Comparison of ENCODE assay signal across 8 cellular contexts in genomic region chr11:72041364-72042058, GRCh38. TPM values are rescaled to one million over a fixed set of nuclear protein-coding genes. Genes with fewer than 3 reads are reported as not detected.
DNase-seq lines count a peak whose midpoint lies in the region; ATAC-seq, FAIRE-seq and TF ChIP-seq lines count a peak whose summit lies in the region.

No MANE protein-coding gene starts in this region.

- H2BK12ac ChIP-seq in H1 (ENCODE audit: low read depth, low read length) = peak overlapping the region; percentile 94

- FAIRE-seq in A549 (lab: Jason Lieb, UNC) = no peak
- FAIRE-seq in H1 (lab: Jason Lieb, UNC) = no peak

- H3K4me2 ChIP-seq in A549 = peak overlapping the region; percentile 98
- peak overlapping the region; percentile 73 to 92 for H3K4me2 ChIP-seq in H1 (ENCODE audit: insufficient read depth in 1 of 2, low read depth in 2 of 2, low read length in 2 of 2)

- H3K56ac ChIP-seq in H1 (replicated peaks; ENCODE audit: insufficient read length, low read depth, low read length) = peak overlapping the region; percentile 27

- peak overlapping the region; percentile 12 for H3K14ac ChIP-seq in H1 (ENCODE audit: insufficient read length)

- H3K27ac ChIP-seq in A549 = peak overlapping the region; percentile 93
- peak overlapping the region; percentile 92 for H3K27ac ChIP-seq in H1 (ENCODE audit: low read depth, low read length)
- H3K27ac ChIP-seq in lower lobe of right lung = peak overlapping the region; percentile 96

- 2% methylated on average over 22 of the region's 22 CpGs for WGBS in A549 (ENCODE audit: missing lambda C conversion rate)
- 29% methylated on average over 17 of the region's 22 CpGs; no CpG with 5 or more reads in 1 of the 2 experiments for WGBS in H1 (ENCODE audit: extremely low coverage in 1 of 2, insufficient coverage in 1 of 2, insufficient read length in 1 of 2, insufficient replicate concordance in 2 of 2, low coverage in 1 of 2, low lambda C conversion rate in 2 of 2, missing lambda C conversion rate in 1 of 2), 2 experiments

- peak overlapping the region; percentile 28; the same call in 1 of the 2 replicates for H2AK5ac ChIP-seq in H1 (ENCODE audit: low read depth, low read length)

- peak overlapping the region in 3 of 4 experiments; percentile 61 to 74 (median 70); a peak in 6 of 7 replicates for H3K9ac ChIP-seq in H1 (replicated peaks in 1 of 4; ENCODE audit: extremely low read depth in 1 of 4, low read depth in 3 of 4, low read length in 3 of 4)

- intact Hi-C loops in lower lobe of right lung (cut with DNase I) = loop anchor here (5.0 kb wide), 1 partner anchor 36 kb away; no protein-coding TSS in a partner anchor

- H3K23ac ChIP-seq in H1 (ENCODE audit: insufficient read length) = no peak overlapping the region

- H3K4ac ChIP-seq in H1 (replicated peaks; ENCODE audit: insufficient read length, low read depth, low read length) = no peak overlapping the region

- H4K91ac ChIP-seq in H1 (replicated peaks; ENCODE audit: insufficient read length, low read length) = peak overlapping the region; percentile 83

- H3K23me2 ChIP-seq in H1 (ENCODE audit: low read depth, low read length) = peaks cover 7% of the 10 kb centered on the region

- H4K20me1 ChIP-seq in H1 (replicated peaks in 1 of 2; ENCODE audit: control insufficient read depth in 1 of 2, insufficient read depth in 2 of 2, low read length in 2 of 2) = no peaks in the 10 kb centered on the region

- TF ChIP-seq CTCF in A549 (IDR thresholded peaks at IDR 0.05) (no peak), H1 (IDR thresholded peaks at IDR 0.05; ENCODE audit: control extremely low read depth in 1 of 3, insufficient read depth in 1 of 3, low read depth in 1 of 3, low read length in 3 of 3) (no peak), lower lobe of right lung (IDR thresholded peaks at IDR 0.05) (no peak)

- no peak overlapping the region for H2AFZ ChIP-seq in H1 (ENCODE audit: low read length)

- H2BK5ac ChIP-seq in H1 (ENCODE audit: low read depth, low read length) = peak overlapping the region; percentile 95

- H4K5ac ChIP-seq in H1 (ENCODE audit: insufficient read length, low read depth, low read length) = peak overlapping the region; percentile 85

- H3K79me1 ChIP-seq in H1 (ENCODE audit: low read depth, low read length) = peaks cover 18% of the 10 kb centered on the region

- H3K27me3 ChIP-seq in H1 (replicated peaks in 1 of 4; ENCODE audit: control insufficient read depth in 3 of 4, extremely low read depth in 1 of 4, insufficient read depth in 3 of 4, low read length in 3 of 4) (no peaks in the 10 kb centered on the region), lower lobe of right lung (ENCODE audit: low read depth) (no peaks in the 10 kb centered on the region)

- CTCF ChIA-PET in A549 (lab: Yijun Ruan, JAX) = interaction anchor here (0.7 to 10.4 kb wide), 5 partner anchors 10 to 373 kb away, joined by 3 to 123 read pairs (median 5); no protein-coding TSS in a partner anchor
- CTCF ChIA-PET in H1 (lab: Charles Lee; ENCODE audit: partially characterized antibody) = interaction anchor here (1.3 to 4.6 kb wide), 4 partner anchors 9 to 25 kb away, joined by 3 to 57 read pairs (median 4); no protein-coding TSS in a partner anchor

- H3K4me3 ChIP-seq in A549 (peak overlapping the region; percentile 64), H1 (ENCODE audit: extremely low read depth in 1 of 4, insufficient read depth in 2 of 4, low read depth in 3 of 4, low read length in 4 of 4) (peak overlapping the region; percentile 34 to 55 (median 42); a peak in 7 of 8 replicates), lower lobe of right lung (peak overlapping the region; percentile 57)

- POLR2A ChIA-PET in A549 (lab: Yijun Ruan, JAX) (interaction anchor here (1.0 to 1.8 kb wide), 3 partner anchors 10 to 37 kb away, joined by 3 to 8 read pairs (median 7); no protein-coding TSS in a partner anchor), H1 (lab: Charles Lee; ENCODE audit: partially characterized antibody) (interaction anchor here (1.2 to 4.8 kb wide), 10 partner anchors 7 to 59 kb away, joined by 3 to 33 read pairs (median 4); partner anchors contain the start of gene LRRC51)

- no peaks in the 10 kb centered on the region for H3K9me3 ChIP-seq in A549
- no peaks in the 10 kb centered on the region for H3K9me3 ChIP-seq in H1 (ENCODE audit: insufficient read depth in 2 of 2, low read depth in 1 of 2, low read length in 1 of 2)
- H3K9me3 ChIP-seq in lower lobe of right lung = no peaks in the 10 kb centered on the region

- H2BK120ac ChIP-seq in H1 (replicated peaks; ENCODE audit: low read depth, low read length) = no peak overlapping the region

- H3K4me1 ChIP-seq in A549 (peaks cover 36% of the 10 kb centered on the region), H1 (replicated peaks in 1 of 4; ENCODE audit: control insufficient read depth in 3 of 4, insufficient read depth in 4 of 4, low read length in 3 of 4) (peaks cover 29 to 36% (median 33%) of the 10 kb centered on the region in 4 experiments), lower lobe of right lung (peaks cover 51% of the 10 kb centered on the region)

- peak; percentile 57 to 65 for DNase-seq in A549 (ENCODE audit: low read depth in 1 of 2, low spot score in 1 of 2)
- peak; percentile 60 for DNase-seq in NCI-H345 treated with DMSO at 0.1 percent for 48 hours (lab: John Stamatoyannopoulos, UW; ENCODE audit: unreplicated experiment)
- DNase-seq in activated CD4-positive, alpha-beta T cell treated with anti-CD3 and anti-CD28 coated beads, Interleukin-2, amount 50 U/mL, for 48 hours = peak; percentile 39 to 52
- peak in 1 of 2 experiments; percentile 61 for DNase-seq in H1 (ENCODE audit: low read depth in 1 of 2, low spot score in 2 of 2)
- DNase-seq in lower lobe of right lung = peak; percentile 79
- DNase-seq in stimulated activated CD4-positive, alpha-beta T cell treated with anti-CD3 and anti-CD28 coated beads, TNF-alpha, amount 100 ng/mL, for 24 hours (ENCODE audit: low read depth in 3 of 3) = peak in 2 of 3 experiments; percentile 13 to 24

- TF ChIP-seq POLR2A in A549 (IDR thresholded peaks at IDR 0.05; ENCODE audit: low read length) (peak; percentile 40; the same call in 1 of the 2 replicates), GM19099 (IDR thresholded peaks at IDR 0.05; ENCODE audit: extremely low read depth, insufficient read length, low read depth) (peak; percentile 61), H1 (IDR thresholded peaks at IDR 0.05; ENCODE audit: control extremely low read depth in 1 of 2, low read depth in 2 of 2, low read length in 2 of 2) (peak; percentile 21 to 62; a peak in 2 of 3 replicates)

- H3K79me2 ChIP-seq in H1 (ENCODE audit: control insufficient read depth in 1 of 2, insufficient read depth in 2 of 2, low read length in 2 of 2) = peaks cover 10 to 72% of the 10 kb centered on the region in 2 experiments; a peak in 3 of 4 replicates

- H2BK20ac ChIP-seq in H1 (ENCODE audit: low read length) = peak overlapping the region; percentile 80

- no peaks in the 10 kb centered on the region for H3K36me3 ChIP-seq in H1 (ENCODE audit: control insufficient read depth in 2 of 4, insufficient read depth in 4 of 4, low read length in 3 of 4)
- no peaks in the 10 kb centered on the region for H3K36me3 ChIP-seq in lower lobe of right lung

- TF ChIP-seq EP300 in A549 (IDR thresholded peaks at IDR 0.05) (no peak), H1 (IDR thresholded peaks at IDR 0.05; ENCODE audit: borderline replicate concordance in 1 of 2, low read depth in 2 of 2, low read length in 2 of 2) (no peak)

- TF ChIP-seq RAD21 in A549 (conservative IDR thresholded peaks at IDR 0.05 in 1 of 2, IDR thresholded peaks at IDR 0.05 in 1 of 2) (no peak), H1 (IDR thresholded peaks at IDR 0.05 in 1 of 2, conservative IDR thresholded peaks at IDR 0.05 in 1 of 2; ENCODE audit: low read depth in 2 of 2, low read length in 2 of 2) (no peak)

- peak overlapping the region; percentile 96 for H3K18ac ChIP-seq in H1 (ENCODE audit: extremely low read depth, low read length)

- no peak overlapping the region; the same call in 1 of the 2 replicates for H4K8ac ChIP-seq in H1 (ENCODE audit: extremely low read depth, insufficient read depth, low read length)

- ATAC-seq in A549 = peak; percentile 73 to 83
- ATAC-seq in lower lobe of right lung = peak; percentile 78 to 81
- no peak for ATAC-seq in GM21360 (IDR thresholded peaks at IDR 0.05; ENCODE audit: unreplicated experiment)

- peak overlapping the region; percentile 46 for H2BK15ac ChIP-seq in H1 (ENCODE audit: low read length)

RNA-seq across cellular contexts. Expression of gene NUMA1, which starts 38.8 kb away (rescaled TPM):
- 51.5 and 64.6 TPM in 2 replicates for polyA plus RNA-seq in A549 (2011; rRNA removed)
- 50.6 and 60.4 TPM in 2 replicates for polyA plus RNA-seq in A549 (2012; cell fraction: cytosol; rRNA removed)
- polyA plus RNA-seq in A549 (2012; cell fraction: nucleus; rRNA removed) = 179 and 261 TPM in 2 replicates
- 56.3 to 65.8 TPM (median 64.5 TPM) in 3 replicates for polyA plus RNA-seq in A549 (2017; fragmentation: RNase III; extraction: RNeasy Plus Mini Kit Qiagen cat#74134 plus additional on column Dnase treatment)
- polyA minus RNA-seq in A549 (2011; rRNA and poly(A)+ RNA removed) = 177 and 183 TPM in 2 replicates
- 107 and 108 TPM in 2 replicates for total RNA-seq in H1 (2021; fragmentation: NEBNext Ultra II Directional; extraction: Animal tissue kit (Norgen Biotek cat#: 25700))
- polyA plus RNA-seq in H1 (2011; rRNA removed) = 101 and 137 TPM in 2 replicates
- 96.5 TPM for polyA plus RNA-seq in H1 (2011; cell fraction: cytosol; rRNA removed)
- polyA plus RNA-seq in H1 (2011; cell fraction: nucleus; rRNA removed) = 241 TPM
- 79.6 to 115 TPM (median 109 TPM) in 4 replicates for polyA plus RNA-seq in H1 (2012, experiment 1 of 2)
- polyA plus RNA-seq in H1 (2012, experiment 2 of 2) = 40.6 TPM
- polyA plus RNA-seq in H1 (2013, experiment 1 of 2) = 44.4 TPM
- 40.8 TPM for polyA plus RNA-seq in H1 (2013, experiment 2 of 2)
- polyA minus RNA-seq in H1 (2011; rRNA and poly(A)+ RNA removed) = 194 and 208 TPM in 2 replicates
- 97.6 TPM for polyA minus RNA-seq in H1 (2011; cell fraction: cytosol; rRNA and poly(A)+ RNA removed)
- 148 TPM for polyA minus RNA-seq in H1 (2011; cell fraction: nucleus; rRNA and poly(A)+ RNA removed)
- total RNA-seq in lower lobe of right lung = 200 TPM

RNA-seq across cellular contexts. Expression of gene LRRC51, which starts 39.1 kb away (rescaled TPM):
- polyA plus RNA-seq in A549 (2011; rRNA removed) = 14.3 and 16.3 TPM in 2 replicates
- polyA plus RNA-seq in A549 (2012; cell fraction: cytosol; rRNA removed) = 12.3 and 13.1 TPM in 2 replicates
- 4.8 and 6.5 TPM in 2 replicates for polyA plus RNA-seq in A549 (2012; cell fraction: nucleus; rRNA removed)
- polyA plus RNA-seq in A549 (2017; fragmentation: RNase III; extraction: RNeasy Plus Mini Kit Qiagen cat#74134 plus additional on column Dnase treatment) = 8.2 to 10.1 TPM (median 9.1 TPM) in 3 replicates
- polyA minus RNA-seq in A549 (2011; rRNA and poly(A)+ RNA removed) = 12.8 and 20.3 TPM in 2 replicates
- 6.8 and 7.9 TPM in 2 replicates for total RNA-seq in H1 (2021; fragmentation: NEBNext Ultra II Directional; extraction: Animal tissue kit (Norgen Biotek cat#: 25700))
- polyA plus RNA-seq in H1 (2011; rRNA removed) = 6.0 and 7.7 TPM in 2 replicates
- 10.9 TPM for polyA plus RNA-seq in H1 (2011; cell fraction: cytosol; rRNA removed)
- 5.4 TPM for polyA plus RNA-seq in H1 (2011; cell fraction: nucleus; rRNA removed)
- 6.4 to 10.3 TPM (median 7.4 TPM) in 4 replicates for polyA plus RNA-seq in H1 (2012, experiment 1 of 2)
- 3.5 TPM for polyA plus RNA-seq in H1 (2012, experiment 2 of 2)
- polyA plus RNA-seq in H1 (2013, experiment 1 of 2) = 4.0 TPM
- 4.6 TPM for polyA plus RNA-seq in H1 (2013, experiment 2 of 2)
- polyA minus RNA-seq in H1 (2011; rRNA and poly(A)+ RNA removed) = 6.8 and 15.9 TPM in 2 replicates
- polyA minus RNA-seq in H1 (2011; cell fraction: cytosol; rRNA and poly(A)+ RNA removed) = 6.4 TPM
- polyA minus RNA-seq in H1 (2011; cell fraction: nucleus; rRNA and poly(A)+ RNA removed) = 6.6 TPM
- total RNA-seq in lower lobe of right lung = 14.8 TPM

RNA-seq across cellular contexts. Expression of gene IL18BP, which starts 42.8 kb away (rescaled TPM):
- polyA plus RNA-seq in A549 (2011; rRNA removed) (7.6 and 7.7 TPM in 2 replicates), A549 (2017; fragmentation: RNase III; extraction: RNeasy Plus Mini Kit Qiagen cat#74134 plus additional on column Dnase treatment) (6.0 to 7.9 TPM (median 6.6 TPM) in 3 replicates), H1 (2011; rRNA removed) (17.0 and 17.7 TPM in 2 replicates)
- polyA plus RNA-seq in A549 (2012; cell fraction: cytosol; rRNA removed) = 5.2 and 6.7 TPM in 2 replicates
- polyA plus RNA-seq in A549 (2012; cell fraction: nucleus; rRNA removed) = 61.1 and 61.2 TPM in 2 replicates
- polyA minus RNA-seq in A549 (2011; rRNA and poly(A)+ RNA removed) = 8.7 and 15.0 TPM in 2 replicates
- total RNA-seq in H1 (2021; fragmentation: NEBNext Ultra II Directional; extraction: Animal tissue kit (Norgen Biotek cat#: 25700)) = 9.8 and 10.2 TPM in 2 replicates
- 14.3 TPM for polyA plus RNA-seq in H1 (2011; cell fraction: cytosol; rRNA removed)
- polyA plus RNA-seq in H1 (2011; cell fraction: nucleus; rRNA removed) = 55.3 TPM
- 9.0 to 11.1 TPM (median 10.1 TPM) in 4 replicates for polyA plus RNA-seq in H1 (2012, experiment 1 of 2)
- polyA plus RNA-seq in H1 (2012, experiment 2 of 2) = 3.4 TPM
- 10.6 TPM for polyA plus RNA-seq in H1 (2013, experiment 1 of 2)
- 8.3 TPM for polyA plus RNA-seq in H1 (2013, experiment 2 of 2)
- polyA minus RNA-seq in H1 (2011; rRNA and poly(A)+ RNA removed) = 8.5 and 10.7 TPM in 2 replicates
- 3.4 TPM for polyA minus RNA-seq in H1 (2011; cell fraction: cytosol; rRNA and poly(A)+ RNA removed)
- 18.8 TPM for polyA minus RNA-seq in H1 (2011; cell fraction: nucleus; rRNA and poly(A)+ RNA removed)
- 18.0 TPM for total RNA-seq in lower lobe of right lung

Comparison
In these comparisons a context has a peak if more than half of its experiments do, and no peak if none do; other contexts are left out.
1. Of the 18 proteins assayed by ChIP-seq in both H1 and A549: peak only in H1: none; only in A549: E2F6, MAX and PHF8; in both: POLR2A; in neither: 13; mixed calls (peak in some experiments, not most) for 1.